ENCODE assay signal across 24 cellular contexts in the genomic region with DNA sequence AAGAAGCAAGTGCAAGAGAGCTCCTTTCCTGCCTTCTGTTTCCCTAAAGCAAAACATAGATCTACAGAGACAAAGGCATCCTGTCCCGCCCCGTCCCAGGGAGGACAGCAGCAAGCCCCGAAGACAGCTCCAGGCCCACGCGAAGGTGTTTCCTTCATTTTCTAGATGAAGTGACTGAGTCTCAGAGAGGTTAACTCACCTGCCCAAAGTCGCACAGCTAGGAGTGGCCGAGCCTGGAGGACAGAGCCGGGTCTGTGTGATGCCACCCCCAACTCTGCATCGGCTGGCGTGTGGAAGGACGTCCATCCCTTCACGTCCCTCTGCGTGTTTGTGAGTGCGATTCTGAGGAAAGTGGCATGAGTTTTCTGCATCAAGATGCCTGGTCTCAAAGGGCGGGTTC.
DNase-seq lines count a peak whose midpoint lies in the region; ATAC-seq and TF ChIP-seq lines count a peak whose summit lies in the region.
"Had no signal": no experiment of that assay in that cellular context is flagged by ENCODE, and none has a peak within 500 bp of the region (broad histone marks: within the 10 kb centered on the region; RNA-seq: fewer than 3 reads in every experiment).

No MANE protein-coding gene starts in this region.

- H3K9me3 Mint-ChIP-seq in activated T-helper 17 cell treated with anti-CD3 and anti-CD28 coated beads, Interleukin-2, amount 50 U/mL, for 72 hours: peaks cover 11% of the 10 kb centered on the region

- H2AK9ac ChIP-seq in IMR-90 (replicated peaks; ENCODE audit: low read depth, low read length, poor library complexity): no peak overlapping the region

- H3K4me1 Mint-ChIP-seq in activated T-helper 17 cell treated with anti-CD3 and anti-CD28 coated beads, Interleukin-2, amount 50 U/mL, for 72 hours: no peaks in the 10 kb centered on the region
- H3K4me1 Mint-ChIP-seq: neural crest cell had no signal

- H2AK5ac ChIP-seq in IMR-90 (ENCODE audit: low read depth, low read length): peak overlapping the region; percentile 40

- H2BK15ac ChIP-seq in IMR-90 (ENCODE audit: low read depth, low read length): no peak overlapping the region

- 0 out of 2 replicates have a peak overlapping the region, but pooled peaks have one; percentile 25 for H3K18ac ChIP-seq in IMR-90 (ENCODE audit: low read depth, low read length)

- H3K36me3 Mint-ChIP-seq in activated T-helper 17 cell treated with anti-CD3 and anti-CD28 coated beads, Interleukin-2, amount 50 U/mL, for 72 hours (ENCODE audit: low read depth): peaks cover 17% of the 10 kb centered on the region

- ATAC-seq in IMR-90 (ENCODE audit: low read depth) (no peak), HG02970 (IDR thresholded peaks at IDR 0.05; ENCODE audit: low FRiP score, unreplicated experiment) (no peak), GM18502 (IDR thresholded peaks at IDR 0.05; ENCODE audit: poor library complexity, unreplicated experiment) (no peak)
- no peak for ATAC-seq in activated T-helper 17 cell treated with anti-CD3 and anti-CD28 coated beads, Interleukin-2, amount 50 U/mL, for 72 hours (replicated peaks)
- ATAC-seq: activated CD8-positive, alpha-beta T cell treated with anti-CD3 and anti-CD28 coated beads, Interleukin-2, amount 10 ng/mL, durations not matched to agents 7 days and 5 days; effector memory CD8-positive, alpha-beta T cell; left lobe of liver had no signal

- H2BK120ac ChIP-seq in IMR-90 (ENCODE audit: low read depth, low read length): peak overlapping the region; percentile 12; the same call in 1 of the 2 replicates

- H3K27me3 Mint-ChIP-seq in activated T-helper 17 cell treated with anti-CD3 and anti-CD28 coated beads, Interleukin-2, amount 50 U/mL, for 72 hours: no peaks in the 10 kb centered on the region
- H3K27me3 Mint-ChIP-seq: effector memory CD8-positive, alpha-beta T cell had no signal

- H3K4me3 Mint-ChIP-seq in activated T-helper 17 cell treated with anti-CD3 and anti-CD28 coated beads, Interleukin-2, amount 50 U/mL, for 72 hours: no peak overlapping the region
- H3K4me3 Mint-ChIP-seq: activated CD8-positive, alpha-beta T cell treated with anti-CD3 and anti-CD28 coated beads, Interleukin-2, amount 10 ng/mL, durations not matched to agents 7 days and 5 days; activated T-helper 1 cell treated with anti-CD3 and anti-CD28 coated beads, Interleukin-12 subunit alpha, Interleukin-12 subunit beta, Interleukin-2, Interleukin-4 antibody, amounts not matched to agents 30 ng/mL and 10 ng/mL and 1 ng/mL, durations not matched to agents 14 hours and 24 hours and 36 hours; effector memory CD8-positive, alpha-beta T cell; neural crest cell had no signal

- TF ChIP-seq RAD21 in IMR-90 (IDR thresholded peaks at IDR 0.05; ENCODE audit: low read length): no peak

- dilution Hi-C loops in IMR-90 (cut with HindIII; ENCODE audit: low sequenced_read_pairs, unreplicated experiment): no loop called here

- no peak for TF ChIP-seq POLR2A in IMR-90 (IDR thresholded peaks at IDR 0.05; ENCODE audit: low read depth, low read length)

- H3K79me1 ChIP-seq in IMR-90 (ENCODE audit: low read depth in 1 of 2, low read length in 2 of 2): peaks cover 5 to 22% of the 10 kb centered on the region in 2 experiments; a peak in 2 of 4 replicates

- no peak overlapping the region for H3K4me2 ChIP-seq in IMR-90 (ENCODE audit: low read depth, low read length)

- intact Hi-C loops in IMR-90 (cut with micrococcal nuclease): no loop called here

- H4K91ac ChIP-seq in IMR-90 (ENCODE audit: insufficient read depth, low read depth, low read length): no peak overlapping the region

- peak overlapping the region; percentile 61; the same call in 1 of the 2 replicates for H3K4ac ChIP-seq in IMR-90 (ENCODE audit: low read depth, low read length)

- H3K27ac ChIP-seq in IMR-90 (ENCODE audit: insufficient read depth, low read length): no peak overlapping the region
- H3K27ac ChIP-seq: adrenal gland, brain microvascular endothelial cell, esophagus muscularis mucosa, sigmoid colon, SK-N-MC, VCaP had no signal

- H3K4me1 ChIP-seq in IMR-90 (ENCODE audit: control insufficient read depth, insufficient read depth, low read length): peaks cover 7% of the 10 kb centered on the region; the same call in 1 of the 2 replicates
- H3K4me1 ChIP-seq: adrenal gland, esophagus muscularis mucosa, sigmoid colon had no signal

- H4K20me1 ChIP-seq in IMR-90 (ENCODE audit: insufficient read depth, low read length): no peaks in the 10 kb centered on the region

- no peak overlapping the region for H3K4me3 ChIP-seq in IMR-90 (ENCODE audit: insufficient read depth, low read depth, low read length)
- H3K4me3 ChIP-seq: adrenal gland, esophagus muscularis mucosa, sigmoid colon, SK-N-MC had no signal

- H3K14ac ChIP-seq in IMR-90 (replicated peaks; ENCODE audit: low read depth, low read length): no peak overlapping the region

- H4K5ac ChIP-seq in IMR-90 (ENCODE audit: low read depth, low read length): no peak overlapping the region

- no peaks in the 10 kb centered on the region for H3K27me3 ChIP-seq in IMR-90 (ENCODE audit: control insufficient read depth, insufficient read depth, low read length)
- H3K27me3 ChIP-seq: adrenal gland, brain microvascular endothelial cell, esophagus muscularis mucosa, sigmoid colon had no signal

- no peak overlapping the region for H3K23ac ChIP-seq in IMR-90 (ENCODE audit: low read depth, low read length)

- BruUV-seq in IMR-90 (replicated peaks; lab: Mats Ljungman, UMichigan): no TSS peak

- no peak overlapping the region for H2BK5ac ChIP-seq in IMR-90 (ENCODE audit: low read depth, low read length, poor library complexity, severe bottlenecking)

- DNase-seq in activated T-cell treated with anti-CD3 and anti-CD28 coated beads, Interleukin-2, amount 50 U/mL, for 1 hour: peak; percentile 11
- no peak for DNase-seq in activated T-cell treated with anti-CD3 and anti-CD28 coated beads, Interleukin-2, amount 50 U/mL, for 48 hours
- DNase-seq in IMR-90 (no peak), mesenteric fat pad (ENCODE audit: low spot score) (peak; percentile 75), SW480 (ENCODE audit: low spot score) (no peak)
- DNase-seq: activated CD8-positive, alpha-beta T cell treated with anti-CD3 and anti-CD28 coated beads, Interleukin-2, amount 10 ng/mL, durations not matched to agents 7 days and 5 days; brain microvascular endothelial cell; DMS53; effector memory CD8-positive, alpha-beta T cell; foreskin melanocyte; NCI-H2081; NCI-H345; NCI-H82; sigmoid colon had no signal

- peaks cover 2% of the 10 kb centered on the region; the same call in 1 of the 2 replicates for H3K36me3 ChIP-seq in IMR-90 (ENCODE audit: control insufficient read depth, insufficient read depth, low read length)
- H3K36me3 ChIP-seq: adrenal gland, brain microvascular endothelial cell, sigmoid colon had no signal

- in situ Hi-C loops in IMR-90 (cut with MboI; ENCODE audit: low sequenced_read_pairs): no loop called here

- CTCF ChIA-PET in IMR-90 (lab: Yijun Ruan, JAX): no interaction called here

- TF ChIP-seq CTCF in IMR-90 (conservative IDR thresholded peaks at IDR 0.05; ENCODE audit: low read depth, low read length): no peak

- peak overlapping the region; percentile 25 for H3K27ac Mint-ChIP-seq in activated T-helper 17 cell treated with anti-CD3 and anti-CD28 coated beads, Interleukin-2, amount 50 U/mL, for 72 hours
- H3K27ac Mint-ChIP-seq: activated T-helper 1 cell treated with anti-CD3 and anti-CD28 coated beads, Interleukin-12 subunit alpha, Interleukin-12 subunit beta, Interleukin-2, Interleukin-4 antibody, amounts not matched to agents 30 ng/mL and 10 ng/mL and 1 ng/mL, durations not matched to agents 14 hours and 24 hours and 36 hours; effector memory CD8-positive, alpha-beta T cell had no signal

- POLR2A ChIA-PET in IMR-90 (lab: Charles Lee; ENCODE audit: unreplicated experiment): no interaction called here

- H3K9me3 ChIP-seq in IMR-90 (ENCODE audit: control insufficient read depth, insufficient read depth, low read length): no peaks in the 10 kb centered on the region; the same call in 1 of the 2 replicates

- H2AFZ ChIP-seq in IMR-90 (replicated peaks; ENCODE audit: low read length, poor library complexity): no peak overlapping the region

- H3K9ac ChIP-seq in IMR-90 (ENCODE audit: low read depth, low read length): no peak overlapping the region

- no peak overlapping the region for H3K56ac ChIP-seq in IMR-90 (ENCODE audit: extremely low read depth, insufficient read depth, low read length)

- no peak overlapping the region for H2BK20ac ChIP-seq in IMR-90 (ENCODE audit: low read depth, low read length)

- 0 out of 2 replicates have a peak, but pooled peaks cover 3% of the 10 kb centered on the region for H3K9me1 ChIP-seq in IMR-90 (ENCODE audit: insufficient read depth, low read length)

- H4K8ac ChIP-seq in IMR-90 (ENCODE audit: low read depth in 2 of 2, low read length in 2 of 2): peak overlapping the region; percentile 17 to 34; a peak in 2 of 4 replicates

- 97% methylated on average over 10 of the region's 15 CpGs; no CpG with 5 or more reads in 1 of the 2 experiments for WGBS in IMR-90 (ENCODE audit: extremely low coverage in 2 of 2, insufficient read length in 1 of 2), 2 experiments

TF ChIP-seq in IMR-90, 13 proteins besides CTCF, POLR2A, EP300 and RAD21 (continues in another document):
- TF ChIP-seq SMC3 (IDR thresholded peaks at IDR 0.05; ENCODE audit: low read depth, low read length): no peak
- no peak for TF ChIP-seq MAFK (IDR thresholded peaks at IDR 0.05; ENCODE audit: low read depth, low read length)
- TF ChIP-seq RFX5 (IDR thresholded peaks at IDR 0.05; ENCODE audit: low read depth, low read length): no peak
- no peak for TF ChIP-seq BHLHE40 (IDR thresholded peaks at IDR 0.05; ENCODE audit: low read depth, low read length)
- no peak for TF ChIP-seq CHD1 (IDR thresholded peaks at IDR 0.05; ENCODE audit: low read depth, low read length)
- no peak for TF ChIP-seq RCOR1 (IDR thresholded peaks at IDR 0.05; ENCODE audit: insufficient replicate concordance, low read length)
- no peak for TF ChIP-seq MXI1 (IDR thresholded peaks at IDR 0.05; ENCODE audit: borderline replicate concordance, low read depth, low read length)
- TF ChIP-seq NFE2L2 (IDR thresholded peaks at IDR 0.05; ENCODE audit: low read depth, low read length): no peak
- TF ChIP-seq, protein P1, sequence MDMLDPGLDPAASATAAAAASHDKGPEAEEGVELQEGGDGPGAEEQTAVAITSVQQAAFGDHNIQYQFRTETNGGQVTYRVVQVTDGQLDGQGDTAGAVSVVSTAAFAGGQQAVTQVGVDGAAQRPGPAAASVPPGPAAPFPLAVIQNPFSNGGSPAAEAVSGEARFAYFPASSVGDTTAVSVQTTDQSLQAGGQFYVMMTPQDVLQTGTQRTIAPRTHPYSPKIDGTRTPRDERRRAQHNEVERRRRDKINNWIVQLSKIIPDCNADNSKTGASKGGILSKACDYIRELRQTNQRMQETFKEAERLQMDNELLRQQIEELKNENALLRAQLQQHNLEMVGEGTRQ (IDR thresholded peaks at IDR 0.05; ENCODE audit: low read depth, low read length): no peak
- TF ChIP-seq MAZ (IDR thresholded peaks at IDR 0.05; ENCODE audit: borderline replicate concordance, low read depth, low read length): no peak

Comparison
In these comparisons a context has a peak if more than half of its experiments do, and no peak if none do; other contexts are left out.
1. DNase-seq: peak in activated T-cell treated with anti-CD3 and anti-CD28 coated beads, Interleukin-2, amount 50 U/mL, for 1 hour (single experiment) and mesenteric fat pad (single experiment); none in activated T-cell treated with anti-CD3 and anti-CD28 coated beads, Interleukin-2, amount 50 U/mL, for 48 hours (0 of 2), IMR-90 (single experiment) and SW480 (single experiment).